In genomic region chr3:191997093-191997492, GRCh38 we compare ENCODE assay signal across 26 cellular contexts.
DNase-seq lines count a peak whose midpoint lies in the region; TF ChIP-seq lines count a peak whose summit lies in the region.
"Had no signal": no experiment of that assay in that cellular context is flagged by ENCODE, and none has a peak within 500 bp of the region (broad histone marks: within the 10 kb centered on the region; RNA-seq: fewer than 3 reads in every experiment).

No MANE protein-coding gene starts in this region.

- H3K4me3 ChIP-seq in HUES48 (ENCODE audit: low read depth, low read length) (no peak overlapping the region), endodermal cell (ENCODE audit: low read length) (peak overlapping the region; percentile 39), neural progenitor cell (no peak overlapping the region), smooth muscle cell (no peak overlapping the region)
- no peak overlapping the region for H3K4me3 ChIP-seq in CD4-positive, alpha-beta memory T cell (ENCODE audit: low read length in 2 of 2)
- H3K4me3 ChIP-seq: A549; BLaER1 treated with 17β-estradiol and CSF1 and Interleukin-3, amounts not matched to agents 10 nM and 100 nM; SJSA1 had no signal

- H2AFZ ChIP-seq in neural progenitor cell (replicated peaks): no peak overlapping the region
- no peak overlapping the region for H2AFZ ChIP-seq in smooth muscle cell (ENCODE audit: low read depth)

- H4K20me1 ChIP-seq in neural progenitor cell (ENCODE audit: low read depth): no peaks in the 10 kb centered on the region
- H4K20me1 ChIP-seq in smooth muscle cell (ENCODE audit: low read depth): no peaks in the 10 kb centered on the region
- H4K20me1 ChIP-seq: BLaER1 treated with 17β-estradiol and CSF1 and Interleukin-3, amounts not matched to agents 10 nM and 100 nM had no signal

- CTCF ChIA-PET in CD4-positive, alpha-beta memory T cell (lab: Charles Lee; ENCODE audit: partially characterized antibody): no interaction called here

- H3K79me2 ChIP-seq in neural progenitor cell (ENCODE audit: low read depth) (no peaks in the 10 kb centered on the region), smooth muscle cell (ENCODE audit: low read depth) (no peaks in the 10 kb centered on the region)

- H3K36me3 ChIP-seq in HUES48 (ENCODE audit: control insufficient read depth, insufficient read depth, low read length) (no peaks in the 10 kb centered on the region), endodermal cell (ENCODE audit: control insufficient read depth, insufficient read depth, low read length) (no peaks in the 10 kb centered on the region), neural progenitor cell (peaks cover 5% of the 10 kb centered on the region), smooth muscle cell (ENCODE audit: low read depth) (no peaks in the 10 kb centered on the region)
- no peaks in the 10 kb centered on the region for H3K36me3 ChIP-seq in CD4-positive, alpha-beta memory T cell (ENCODE audit: insufficient read depth, low read length)
- H3K36me3 ChIP-seq: BLaER1 treated with 17β-estradiol and CSF1 and Interleukin-3, amounts not matched to agents 10 nM and 100 nM; SJSA1 had no signal

- H3K4me3 Mint-ChIP-seq in endodermal cell: no peak overlapping the region
- no peak overlapping the region for H3K4me3 Mint-ChIP-seq in neural progenitor cell
- no peak overlapping the region for H3K4me3 Mint-ChIP-seq in CD4-positive, alpha-beta memory T cell
- H3K4me3 Mint-ChIP-seq: CD4-positive, alpha-beta T cell; IgD-negative memory B cell; T-cell had no signal

- no peak for TF ChIP-seq EP300 in Ishikawa (IDR thresholded peaks at IDR 0.05; ENCODE audit: borderline replicate concordance)

- H3K4me2 ChIP-seq in neural progenitor cell (peak overlapping the region; percentile 46), smooth muscle cell (no peak overlapping the region)
- H3K4me2 ChIP-seq: A549; BLaER1 treated with 17β-estradiol and CSF1 and Interleukin-3, amounts not matched to agents 10 nM and 100 nM had no signal

- H3K9me3 Mint-ChIP-seq in endodermal cell (peaks cover 53% of the 10 kb centered on the region), neural progenitor cell (peaks cover 60% of the 10 kb centered on the region)
- peaks cover 4 to 35% (median 21%) of the 10 kb centered on the region in 8 donors for H3K9me3 Mint-ChIP-seq in CD4-positive, alpha-beta memory T cell

- no peaks in the 10 kb centered on the region for H3K27me3 Mint-ChIP-seq in endodermal cell (ENCODE audit: insufficient read depth)
- peaks cover 12% of the 10 kb centered on the region for H3K27me3 Mint-ChIP-seq in neural progenitor cell (ENCODE audit: insufficient read depth, low read depth)
- no peaks in the 10 kb centered on the region for H3K27me3 Mint-ChIP-seq in CD4-positive, alpha-beta memory T cell
- H3K27me3 Mint-ChIP-seq: CD4-positive, alpha-beta T cell; IgD-negative memory B cell; T-cell had no signal

- H3K9ac ChIP-seq in HUES48 (ENCODE audit: low read depth, low read length) (no peak overlapping the region), endodermal cell (ENCODE audit: extremely low read depth, low read length, poor library complexity, severe bottlenecking) (no peak overlapping the region), neural progenitor cell (no peak overlapping the region), smooth muscle cell (ENCODE audit: low read depth) (no peak overlapping the region)
- H3K9ac ChIP-seq: BLaER1 treated with 17β-estradiol and CSF1 and Interleukin-3, amounts not matched to agents 10 nM and 100 nM had no signal

- H3K27ac ChIP-seq in HUES48 (ENCODE audit: low read depth, low read length): peak overlapping the region; percentile 58
- H3K27ac ChIP-seq in endodermal cell (ENCODE audit: low read depth, low read length): peak overlapping the region; percentile 42
- peak overlapping the region; percentile 95 for H3K27ac ChIP-seq in neural progenitor cell
- no peak overlapping the region for H3K27ac ChIP-seq in smooth muscle cell (ENCODE audit: low read depth)
- H3K27ac ChIP-seq in CD4-positive, alpha-beta memory T cell (ENCODE audit: low read depth, low read length): no peak overlapping the region
- H3K27ac ChIP-seq: A549; BLaER1 treated with 17β-estradiol and CSF1 and Interleukin-3, amounts not matched to agents 10 nM and 100 nM; SJSA1 had no signal

- H3K27me3 ChIP-seq in HUES48 (ENCODE audit: control insufficient read depth, insufficient read depth, low read length) (no peaks in the 10 kb centered on the region), endodermal cell (ENCODE audit: control insufficient read depth, insufficient read depth, low read length, poor library complexity, severe bottlenecking) (no peaks in the 10 kb centered on the region), neural progenitor cell (no peaks in the 10 kb centered on the region), smooth muscle cell (ENCODE audit: low read depth) (no peaks in the 10 kb centered on the region)
- H3K27me3 ChIP-seq in CD4-positive, alpha-beta memory T cell (ENCODE audit: insufficient read depth, low read length): no peaks in the 10 kb centered on the region
- H3K27me3 ChIP-seq: BLaER1 treated with 17β-estradiol and CSF1 and Interleukin-3, amounts not matched to agents 10 nM and 100 nM; SJSA1 had no signal

- POLR2A ChIA-PET in CD4-positive, alpha-beta memory T cell (lab: Charles Lee; ENCODE audit: partially characterized antibody): no interaction called here

- DNase-seq in endodermal cell (no peak), neural progenitor cell (ENCODE audit: low spot score) (no peak), smooth muscle cell (lab: John Stamatoyannopoulos, UW; ENCODE audit: unreplicated experiment) (no peak), NCI-H2227 treated with DMSO at 0.1 percent for 48 hours (lab: John Stamatoyannopoulos, UW) (no peak)
- DNase-seq in CD4-positive, alpha-beta memory T cell: no peak
- DNase-seq: AML-193; CD4-positive, alpha-beta T cell; COR-L47; DMS79 treated with DMSO at 0.1 percent for 48 hours; GF-D8; GOT3; MV-4-11; NCI-H1105; NCI-H1436 treated with DMSO at 0.1 percent for 48 hours; NCI-H187 treated with DMSO at 0.1 percent for 48 hours; NCI-H2171 treated with DMSO at 0.1 percent for 48 hours; NCI-H524; Right ventricle myocardium superior; RPMI8226; T-cell had no signal

- H3K4me1 Mint-ChIP-seq in endodermal cell (peaks cover 16% of the 10 kb centered on the region), neural progenitor cell (peaks cover 27% of the 10 kb centered on the region)
- H3K4me1 Mint-ChIP-seq in CD4-positive, alpha-beta memory T cell: no peaks in the 10 kb centered on the region
- H3K4me1 Mint-ChIP-seq: T-cell had no signal

- TF ChIP-seq CTCF in endodermal cell (conservative IDR thresholded peaks at IDR 0.05): no peak
- TF ChIP-seq CTCF in neural progenitor cell (IDR thresholded peaks at IDR 0.05): no peak
- no peak for TF ChIP-seq CTCF in smooth muscle cell (IDR thresholded peaks at IDR 0.05; ENCODE audit: borderline replicate concordance, insufficient read depth, poor library complexity, severe bottlenecking)

- H3K27ac Mint-ChIP-seq in endodermal cell (no peak overlapping the region), neural progenitor cell (peak overlapping the region; percentile 84)
- no peak overlapping the region for H3K27ac Mint-ChIP-seq in CD4-positive, alpha-beta memory T cell
- H3K27ac Mint-ChIP-seq: CD4-positive, alpha-beta T cell; IgD-negative memory B cell; T-cell had no signal

- H3K9me3 ChIP-seq in HUES48 (ENCODE audit: control insufficient read depth, insufficient read depth, low read length): peaks cover 16% of the 10 kb centered on the region; the same call in 1 of the 2 replicates
- peaks cover 60% of the 10 kb centered on the region for H3K9me3 ChIP-seq in endodermal cell (ENCODE audit: control insufficient read depth, low read length)
- H3K9me3 ChIP-seq in neural progenitor cell (ENCODE audit: low read depth): peaks cover 11% of the 10 kb centered on the region
- H3K9me3 ChIP-seq in smooth muscle cell (replicated peaks; ENCODE audit: low read depth): no peaks in the 10 kb centered on the region
- H3K9me3 ChIP-seq in CD4-positive, alpha-beta memory T cell (ENCODE audit: control insufficient read depth in 1 of 2, low read length in 2 of 2): no peaks in the 10 kb centered on the region
- H3K9me3 ChIP-seq: A549, SJSA1 had no signal

- H3K4me1 ChIP-seq in HUES48 (ENCODE audit: control insufficient read depth, insufficient read depth, low read length) (peaks cover 12% of the 10 kb centered on the region), endodermal cell (ENCODE audit: control insufficient read depth, insufficient read depth, low read length) (peaks cover 4% of the 10 kb centered on the region), neural progenitor cell (peaks cover 32% of the 10 kb centered on the region), smooth muscle cell (ENCODE audit: low read depth) (peaks cover 17% of the 10 kb centered on the region)
- no peaks in the 10 kb centered on the region for H3K4me1 ChIP-seq in CD4-positive, alpha-beta memory T cell (ENCODE audit: insufficient read depth, low read length)
- H3K4me1 ChIP-seq: A549; BLaER1 treated with 17β-estradiol and CSF1 and Interleukin-3, amounts not matched to agents 10 nM and 100 nM; SJSA1 had no signal

- intact Hi-C loops in CD4-positive, alpha-beta memory T cell (cut with micrococcal nuclease): no loop called here

- peaks cover 45% of the 10 kb centered on the region for H3K36me3 Mint-ChIP-seq in endodermal cell (ENCODE audit: low read depth)
- H3K36me3 Mint-ChIP-seq in neural progenitor cell: peaks cover 34% of the 10 kb centered on the region
- H3K36me3 Mint-ChIP-seq in CD4-positive, alpha-beta memory T cell: no peaks in the 10 kb centered on the region
- H3K36me3 Mint-ChIP-seq: T-cell had no signal

- TF ChIP-seq RAD21 in Ishikawa (IDR thresholded peaks at IDR 0.05; ENCODE audit: low read depth): no peak

- H3F3A ChIP-seq in neural progenitor cell (ENCODE audit: low read depth): peaks cover 39% of the 10 kb centered on the region
- H3F3A ChIP-seq in smooth muscle cell (ENCODE audit: low read depth): no peaks in the 10 kb centered on the region

TF ChIP-seq in Ishikawa, 13 proteins besides CTCF, POLR2A, EP300 and RAD21 (continues in another document):
- no peak for TF ChIP-seq EGR1 (IDR thresholded peaks at IDR 0.05)
- TF ChIP-seq TAF1 (IDR thresholded peaks at IDR 0.05; ENCODE audit: low read depth): no peak
- peak; percentile 38; the same call in 1 of the 2 replicates for TF ChIP-seq MAX (IDR thresholded peaks at IDR 0.05)
- no peak for TF ChIP-seq CEBPB (IDR thresholded peaks at IDR 0.05)

Comparison
In these comparisons a context has a peak if more than half of its experiments do, and no peak if none do; other contexts are left out.
1. H3K27ac ChIP-seq: peak in HUES48 (single experiment), endodermal cell (single experiment) and neural progenitor cell (single experiment); none in smooth muscle cell (single experiment) and CD4-positive, alpha-beta memory T cell (single experiment).